Comparison of ENCODE assay signal across 8 cellular contexts in the genomic region with DNA sequence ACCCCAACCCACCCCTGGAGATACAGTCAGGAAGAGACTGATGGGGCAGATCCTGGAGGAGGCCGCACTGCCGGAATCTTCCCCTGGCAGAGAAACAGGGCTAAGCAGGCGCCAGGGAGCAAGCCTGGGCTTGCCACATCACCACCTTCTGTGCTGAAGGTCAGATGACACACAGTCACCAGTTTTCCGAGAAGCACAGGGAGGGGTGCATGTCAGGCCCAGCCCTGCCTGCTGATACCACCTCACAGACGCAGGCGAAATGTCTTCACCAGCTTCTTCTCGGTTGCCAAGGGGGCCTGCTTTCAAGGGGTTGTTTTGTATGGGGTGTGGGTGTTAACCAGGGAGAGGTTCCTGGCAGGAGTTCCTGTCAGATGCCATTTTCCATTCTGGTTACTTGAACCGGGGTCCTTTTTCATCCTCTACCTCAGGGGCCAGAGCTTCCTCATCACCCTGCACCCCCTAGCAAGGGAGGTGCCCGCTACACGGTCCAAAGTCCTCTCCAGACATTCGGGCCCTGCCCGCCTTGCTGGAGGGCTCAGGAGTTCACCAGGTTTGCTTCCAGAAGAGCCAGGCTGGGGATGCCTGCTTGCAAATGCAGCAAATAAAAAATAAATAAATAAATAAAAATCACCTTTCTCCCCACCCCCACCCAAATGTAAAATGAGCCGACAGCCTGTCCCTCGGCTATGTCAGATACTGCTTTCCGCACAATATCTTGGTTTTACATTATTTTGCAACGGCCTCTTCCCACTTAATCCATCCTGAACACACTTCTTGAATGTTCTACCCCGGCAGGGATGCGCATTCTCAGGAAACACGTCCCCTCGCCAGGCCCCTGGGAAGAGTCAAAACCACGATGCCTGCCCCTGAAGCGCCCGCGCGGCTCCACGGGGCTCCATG. TPM values are rescaled to one million over a fixed set of nuclear protein-coding genes. Genes with fewer than 3 reads are reported as not detected.
A peak's percentile ranks its signal among the peaks of the same experiment; 100 is the strongest.
DNase-seq lines count a peak whose midpoint lies in the region; ATAC-seq and TF ChIP-seq lines count a peak whose summit lies in the region.

No MANE protein-coding gene starts in this region.

- TF ChIP-seq CTCF in BJ (IDR thresholded peaks at IDR 0.05; ENCODE audit: insufficient read depth, low read depth, low read length), result no peak

- no peaks in the 10 kb centered on the region for H3K27me3 ChIP-seq in BJ (ENCODE audit: control insufficient read depth, insufficient read depth, low read length)

- POLR2A ChIA-PET in BJ (lab: Charles Lee), result interaction anchor here (0.6 to 7.4 kb wide), 13 partner anchors 31 to 130 kb away, joined by 3 to 204 read pairs (median 5); a partner anchor contains a TSS

- peak; percentile 96 for DNase-seq in BJ (ENCODE audit: low read depth)
- DNase-seq in NK-92 (lab: John Stamatoyannopoulos, UW; ENCODE audit: unreplicated experiment), result peak; percentile 54
- peak; percentile 91 for DNase-seq in activated CD8-positive, alpha-beta memory T cell treated with anti-CD3 and anti-CD28 coated beads for 24 hours
- peak; percentile 87 for DNase-seq in effector CD4-positive, alpha-beta T cell
- DNase-seq in memory B cell (ENCODE audit: low spot score in 2 of 2), result peak; percentile 63 to 72
- peak in 2 of 3 donors; percentile 73 to 88 for DNase-seq in stimulated activated CD4-positive, alpha-beta T cell treated with anti-CD3 and anti-CD28 coated beads, TNF-alpha, amount 100 ng/mL, for 48 hours (ENCODE audit: low read depth in 3 of 3)

- peak overlapping the region; percentile 100 for H3K27ac Mint-ChIP-seq in memory B cell

- CTCF ChIA-PET in BJ (lab: Yijun Ruan, JAX), result interaction anchor here (1.0 to 7.5 kb wide), 4 partner anchors 43 to 87 kb away, joined by 3 to 128 read pairs (median 6); a partner anchor contains a TSS

- H3K36me3 ChIP-seq in BJ (ENCODE audit: control insufficient read depth, insufficient read depth, low read length), result peaks cover 5% of the 10 kb centered on the region; the same call in 1 of the 2 replicates

- H3K36me3 Mint-ChIP-seq in memory B cell, result peaks cover 14% of the 10 kb centered on the region

- ATAC-seq in HG02610 (IDR thresholded peaks at IDR 0.05; ENCODE audit: unreplicated experiment) (peak; percentile 22), memory B cell (ENCODE audit: low read depth) (peak; percentile 25), GM21390 (IDR thresholded peaks at IDR 0.05; ENCODE audit: unreplicated experiment) (no peak)

- peak overlapping the region; percentile 72 for H3K4me3 ChIP-seq in BJ (ENCODE audit: low read depth, low read length)

- H3K27me3 Mint-ChIP-seq in memory B cell, result no peaks in the 10 kb centered on the region

- peak overlapping the region; percentile 94 for H3K4me3 Mint-ChIP-seq in memory B cell

- H3K4me1 Mint-ChIP-seq in memory B cell, result peaks cover 66% of the 10 kb centered on the region

- no peaks in the 10 kb centered on the region for H3K9me3 Mint-ChIP-seq in memory B cell

RNA-seq across cellular contexts. Expression of a gene that starts 1.1 kb away (rescaled TPM):
- polyA plus RNA-seq in BJ (2011; rRNA removed), result 59.2 and 87.2 TPM in 2 replicates
- 274 and 373 TPM in 2 replicates for polyA minus RNA-seq in BJ (2011; rRNA and poly(A)+ RNA removed)

RNA-seq across cellular contexts. Expression of a gene that starts 35.0 kb away (rescaled TPM):
- 15.0 and 21.6 TPM in 2 replicates for polyA plus RNA-seq in BJ (2011; rRNA removed)
- 13.0 and 15.4 TPM in 2 replicates for polyA minus RNA-seq in BJ (2011; rRNA and poly(A)+ RNA removed)

RNA-seq across cellular contexts. Expression of a gene that starts 39.0 kb away (rescaled TPM):
- polyA plus RNA-seq in BJ (2011; rRNA removed), result 1.1 and 2.1 TPM in 2 replicates
- 2.3 TPM in 2 replicates for polyA minus RNA-seq in BJ (2011; rRNA and poly(A)+ RNA removed)
